9 cellular contexts compared by ENCODE assay signal in the genomic region with DNA sequence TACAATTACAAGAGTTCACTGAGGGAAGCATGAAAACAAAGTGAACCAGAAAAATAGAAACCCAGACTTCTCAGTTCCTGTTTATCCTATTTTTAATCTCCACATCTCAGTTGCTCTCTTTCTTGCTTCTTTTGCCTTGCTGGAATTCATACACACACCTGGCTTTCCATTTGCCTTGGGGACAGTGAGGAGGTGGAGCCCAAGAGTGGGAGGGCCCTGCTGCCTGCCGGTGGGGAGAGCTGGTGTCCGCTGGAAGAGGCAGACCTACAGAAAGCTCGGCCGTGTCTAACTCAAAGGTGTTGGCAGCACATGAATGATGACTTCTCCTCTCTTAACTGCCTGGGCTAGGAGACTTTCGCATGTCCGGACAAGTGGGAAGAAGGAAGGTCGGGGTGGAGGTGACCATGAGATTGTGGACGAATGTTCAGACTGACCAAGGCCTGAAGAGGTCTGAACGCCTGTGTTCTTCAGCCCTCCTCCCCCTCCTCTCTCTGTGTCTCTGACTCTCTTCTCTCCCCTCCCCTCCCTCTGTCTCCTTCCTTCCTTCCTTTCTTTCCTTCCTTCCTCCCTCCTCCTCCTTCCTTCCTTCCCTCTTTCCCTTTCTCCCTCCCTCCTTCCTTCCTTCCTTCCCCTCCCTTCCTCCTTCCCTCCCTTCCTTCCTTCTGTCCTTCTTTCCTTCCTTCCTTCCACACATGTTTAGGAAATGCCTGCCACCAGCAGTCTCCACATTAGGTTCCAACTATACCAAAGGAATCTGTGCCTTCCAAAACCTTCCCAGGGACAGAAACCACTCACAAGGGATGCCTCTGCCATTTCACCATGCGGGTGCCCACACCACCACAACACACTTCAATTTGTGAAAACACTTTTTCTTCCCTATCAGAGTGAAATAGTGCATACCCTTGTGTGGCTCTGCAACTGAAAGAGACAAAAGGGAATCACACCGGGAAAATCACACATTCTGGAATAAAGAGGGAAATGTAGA.
DNase-seq lines count a peak whose midpoint lies in the region; ATAC-seq, FAIRE-seq and TF ChIP-seq lines count a peak whose summit lies in the region.
"Had no signal": no experiment of that assay in that cellular context is flagged by ENCODE, and none has a peak within 500 bp of the region (broad histone marks: within the 10 kb centered on the region; RNA-seq: fewer than 3 reads in every experiment).

No MANE protein-coding gene starts in this region.

- peaks cover 24% of the 10 kb centered on the region for H3K4me1 Mint-ChIP-seq in activated naive CD4-positive, alpha-beta T cell treated with anti-CD3 and anti-CD28 coated beads, Interleukin-2, amount 10 ng/mL, durations not matched to agents 7 days and 5 days

- H3K4me1 ChIP-seq in kidney (ENCODE audit: control insufficient read depth in 1 of 2, insufficient read depth in 1 of 2, low read depth in 1 of 2, low read length in 2 of 2) = peaks cover 0 to 6% of the 10 kb centered on the region in 2 donors
- H3K4me1 ChIP-seq in tibial nerve = peaks cover 0 to 45% (median 16%) of the 10 kb centered on the region in 4 donors

- WGBS in tibial nerve, 2 donors = 62 to 65% methylated on average over 11 of the region's 11 CpGs

- H3K27me3 Mint-ChIP-seq in activated naive CD4-positive, alpha-beta T cell treated with anti-CD3 and anti-CD28 coated beads, Interleukin-2, amount 10 ng/mL, durations not matched to agents 7 days and 5 days = peaks cover 11% of the 10 kb centered on the region

- no peak for TF ChIP-seq CTCF in kidney (IDR thresholded peaks at IDR 0.05; ENCODE audit: borderline replicate concordance, extremely low read depth, insufficient read depth)
- no peak for TF ChIP-seq CTCF in tibial nerve (IDR thresholded peaks at IDR 0.05)

- POLR2A ChIA-PET in HEK293T (lab: Yijun Ruan, JAX) = interaction anchor here (0.8 to 0.9 kb wide), 2 partner anchors 16 to 47 kb away, joined by 3 to 4 read pairs; no protein-coding TSS in a partner anchor

- no peaks in the 10 kb centered on the region for H3K27me3 ChIP-seq in tibial nerve

- H3K9me3 Mint-ChIP-seq in activated naive CD4-positive, alpha-beta T cell treated with anti-CD3 and anti-CD28 coated beads, Interleukin-2, amount 10 ng/mL, durations not matched to agents 7 days and 5 days = peaks cover 13% of the 10 kb centered on the region
- peaks cover 11 to 14% of the 10 kb centered on the region in 2 donors for H3K9me3 Mint-ChIP-seq in activated naive CD4-positive, alpha-beta T cell treated with anti-CD3 and anti-CD28 coated beads, Interleukin-2, amount 50 U/mL, for 72 hours

- no peaks in the 10 kb centered on the region for H3K36me3 ChIP-seq in kidney (ENCODE audit: control insufficient read depth in 1 of 2, insufficient read depth in 2 of 2, low read length in 2 of 2)
- H3K36me3 ChIP-seq in tibial nerve = no peaks in the 10 kb centered on the region

- H3K9ac ChIP-seq in kidney (ENCODE audit: low read length in 2 of 2) = no peak overlapping the region

- intact Hi-C loops in kidney (cut with DNase I) = no loop called here

- no peak overlapping the region for H3K4me3 Mint-ChIP-seq in activated naive CD4-positive, alpha-beta T cell treated with anti-CD3 and anti-CD28 coated beads, Interleukin-2, amount 10 ng/mL, durations not matched to agents 7 days and 5 days

- no peak for FAIRE-seq in kidney (lab: Jason Lieb, UNC)

- CTCF ChIA-PET in activated naive CD4-positive, alpha-beta T cell treated with anti-CD3 and anti-CD28 coated beads, Interleukin-2, amount 10 ng/mL, durations not matched to agents 7 days and 5 days (lab: Charles Lee) = interaction anchor here (1.5 kb wide), 1 partner anchor 10 kb away, joined by 3 read pairs; no protein-coding TSS in a partner anchor
- CTCF ChIA-PET in HEK293T (lab: Yijun Ruan, JAX) = interaction anchor here (0.6 kb wide), 1 partner anchor 314 kb away, joined by 3 read pairs; no protein-coding TSS in a partner anchor

- H3K9me3 ChIP-seq in kidney (ENCODE audit: control insufficient read depth in 1 of 2, low read length in 2 of 2) (no peaks in the 10 kb centered on the region), tibial nerve (no peaks in the 10 kb centered on the region)

- DNase-seq in activated naive CD4-positive, alpha-beta T cell treated with anti-CD3 and anti-CD28 coated beads, Interleukin-2, amount 10 ng/mL, durations not matched to agents 7 days and 5 days = no peak
- no peak for DNase-seq in activated naive CD4-positive, alpha-beta T cell treated with anti-CD3 and anti-CD28 coated beads, Interleukin-2, amount 50 U/mL, for 72 hours (ENCODE audit: low spot score in 2 of 2)
- DNase-seq in SHP77 treated with DMSO at 0.1 percent for 48 hours (lab: John Stamatoyannopoulos, UW) (peak; percentile 56), kidney (peak; percentile 66), tibial nerve (ENCODE audit: low spot score in 2 of 2) (no peak), NCI-H1930 (lab: John Stamatoyannopoulos, UW) (no peak), HEK293T (ENCODE audit: extremely low spot score) (no peak)
- DNase-seq: activated gamma-delta T cell treated with Interleukin-2 at 50 U/mL for 16 hours had no signal

- no peak for ATAC-seq in activated naive CD4-positive, alpha-beta T cell treated with anti-CD3 and anti-CD28 coated beads, Interleukin-2, amount 50 U/mL, for 72 hours
- no peak for ATAC-seq in HG03108 (IDR thresholded peaks at IDR 0.05; ENCODE audit: unreplicated experiment)

- TF ChIP-seq POLR2A in tibial nerve (IDR thresholded peaks at IDR 0.05) = no peak

- H3K27ac ChIP-seq in kidney (ENCODE audit: low read depth in 2 of 2, low read length in 2 of 2) (no peak overlapping the region), tibial nerve (peak overlapping the region in 3 of 4 donors; percentile 25 to 77 (median 72))

- H3K4me3 ChIP-seq in kidney (ENCODE audit: low read length in 2 of 2) (no peak overlapping the region), tibial nerve (no peak overlapping the region)

- no peaks in the 10 kb centered on the region for H3K36me3 Mint-ChIP-seq in activated naive CD4-positive, alpha-beta T cell treated with anti-CD3 and anti-CD28 coated beads, Interleukin-2, amount 10 ng/mL, durations not matched to agents 7 days and 5 days
- peaks cover 5 to 20% of the 10 kb centered on the region in 2 donors for H3K36me3 Mint-ChIP-seq in activated naive CD4-positive, alpha-beta T cell treated with anti-CD3 and anti-CD28 coated beads, Interleukin-2, amount 50 U/mL, for 72 hours

- no peak for TF ChIP-seq EP300 in tibial nerve (IDR thresholded peaks at IDR 0.05)

- peak overlapping the region; percentile 63 for H3K27ac Mint-ChIP-seq in activated naive CD4-positive, alpha-beta T cell treated with anti-CD3 and anti-CD28 coated beads, Interleukin-2, amount 10 ng/mL, durations not matched to agents 7 days and 5 days
- peak overlapping the region in 1 of 2 donors; percentile 79 for H3K27ac Mint-ChIP-seq in activated naive CD4-positive, alpha-beta T cell treated with anti-CD3 and anti-CD28 coated beads, Interleukin-2, amount 50 U/mL, for 72 hours

TF ChIP-seq in HEK293T, 16 proteins besides CTCF, POLR2A, EP300 and RAD21:
- TF ChIP-seq FOXA1 (IDR thresholded peaks at IDR 0.05) = no peak
- TF ChIP-seq ARNT (IDR thresholded peaks at IDR 0.05) = no peak
- no peak for TF ChIP-seq SP1 (IDR thresholded peaks at IDR 0.05)
- TF ChIP-seq ELF4 (IDR thresholded peaks at IDR 0.05) = no peak
- no peak for TF ChIP-seq ZNF384 (IDR thresholded peaks at IDR 0.05)
- TF ChIP-seq CTBP1 (IDR thresholded peaks at IDR 0.05; ENCODE audit: borderline replicate concordance) = no peak
- TF ChIP-seq NFRKB (IDR thresholded peaks at IDR 0.05) = no peak
- TF ChIP-seq, protein P1, sequence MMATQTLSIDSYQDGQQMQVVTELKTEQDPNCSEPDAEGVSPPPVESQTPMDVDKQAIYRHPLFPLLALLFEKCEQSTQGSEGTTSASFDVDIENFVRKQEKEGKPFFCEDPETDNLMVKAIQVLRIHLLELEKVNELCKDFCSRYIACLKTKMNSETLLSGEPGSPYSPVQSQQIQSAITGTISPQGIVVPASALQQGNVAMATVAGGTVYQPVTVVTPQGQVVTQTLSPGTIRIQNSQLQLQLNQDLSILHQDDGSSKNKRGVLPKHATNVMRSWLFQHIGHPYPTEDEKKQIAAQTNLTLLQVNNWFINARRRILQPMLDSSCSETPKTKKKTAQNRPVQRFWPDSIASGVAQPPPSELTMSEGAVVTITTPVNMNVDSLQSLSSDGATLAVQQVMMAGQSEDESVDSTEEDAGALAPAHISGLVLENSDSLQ (IDR thresholded peaks at IDR 0.05) = no peak

Comparison
In these comparisons a context has a peak if more than half of its experiments do, and no peak if none do; other contexts are left out.
1. DNase-seq: peak in SHP77 treated with DMSO at 0.1 percent for 48 hours (single experiment) and kidney (single experiment); none in activated naive CD4-positive, alpha-beta T cell treated with anti-CD3 and anti-CD28 coated beads, Interleukin-2, amount 10 ng/mL, durations not matched to agents 7 days and 5 days (single experiment), activated naive CD4-positive, alpha-beta T cell treated with anti-CD3 and anti-CD28 coated beads, Interleukin-2, amount 50 U/mL, for 72 hours (0 of 2), tibial nerve (0 of 2), NCI-H1930 (0 of 2) and HEK293T (single experiment).
2. H3K27ac ChIP-seq: peak in tibial nerve (3 of 4); none in kidney (0 of 2).